ENCODE assay signal across 32 cellular contexts in the genomic region with DNA sequence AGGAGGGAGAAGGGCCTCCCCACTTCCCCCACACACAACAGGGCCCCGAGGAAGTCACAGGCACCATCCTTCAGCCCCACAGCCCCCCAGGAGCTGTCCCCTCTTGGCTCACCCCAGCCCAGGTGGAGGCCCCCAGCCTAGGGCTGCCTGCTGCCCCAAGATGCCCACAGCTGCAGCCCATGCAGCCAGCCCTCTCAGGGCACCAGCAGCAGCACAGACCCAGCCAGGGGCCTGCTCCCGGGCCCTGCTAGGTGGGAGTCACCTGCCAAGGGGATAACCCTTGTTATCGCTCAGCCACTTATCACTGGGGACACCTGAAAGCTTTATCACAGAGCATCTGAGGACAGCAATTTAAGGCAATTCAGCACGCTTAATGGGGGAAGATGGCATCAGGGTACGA. TPM values are rescaled to one million over a fixed set of nuclear protein-coding genes. Genes with fewer than 3 reads are reported as not detected.
"Had no signal": no experiment of that assay in that cellular context is flagged by ENCODE, and none has a peak within 500 bp of the region (broad histone marks: within the 10 kb centered on the region; RNA-seq: fewer than 3 reads in every experiment).

No MANE protein-coding gene starts in this region.

- H3K27me3 ChIP-seq: adrenal gland, body of pancreas had no signal

- DNase-seq: activated B cell treated with CpG ODN at 0.5 μM for 24 hours; activated CD4-positive, alpha-beta T cell treated with anti-CD3 and anti-CD28 coated beads for 48 hours; activated CD4-positive, alpha-beta T cell treated with anti-CD3 and anti-CD28 coated beads, Interleukin-2, amount 50 U/mL, for 1 hour; activated CD4-positive, alpha-beta T cell treated with anti-CD3 and anti-CD28 coated beads, Interleukin-2, amount 50 U/mL, for 48 hours; activated CD8-positive, alpha-beta memory T cell treated with anti-CD3 and anti-CD28 coated beads for 24 hours; activated CD8-positive, alpha-beta T cell treated with anti-CD3 and anti-CD28 coated beads for 36 hours; activated effector memory CD4-positive, alpha-beta T cell treated with Interleukin-2 at 50 U/mL for 16 hours; activated gamma-delta T cell treated with Interleukin-2 at 50 U/mL for 16 hours; activated naive CD4-positive, alpha-beta T cell treated with anti-CD3 and anti-CD28 coated beads, Interleukin-2, amount 50 U/mL, for 16 hours; activated naive CD4-positive, alpha-beta T cell treated with Interleukin-2 at 50 U/mL for 16 hours; activated T-cell treated with anti-CD3 and anti-CD28 coated beads, Interleukin-2, amount 50 U/mL, for 4 hours; adrenal gland; amygdala; aorta; body of pancreas; cortex of kidney; dermis blood vessel endothelial cell; effector CD4-positive, alpha-beta T cell; effector memory CD8-positive, alpha-beta T cell; esophagus squamous epithelium; foreskin melanocyte; heart right ventricle; T-helper 2 cell had no signal

- H3K36me3 ChIP-seq: adrenal gland, esophagus squamous epithelium, gastroesophageal sphincter, heart right ventricle had no signal

- H3K4me3 ChIP-seq: adrenal gland, body of pancreas, esophagus squamous epithelium, gastroesophageal sphincter, heart right ventricle had no signal

- H3K9me3 ChIP-seq: adrenal gland, body of pancreas, esophagus squamous epithelium, heart right ventricle had no signal

- H3K4me1 ChIP-seq: adrenal gland, body of pancreas, esophagus squamous epithelium, gastroesophageal sphincter, heart right ventricle had no signal

- H3K27ac ChIP-seq: adrenal gland, body of pancreas, epithelial cell of prostate, esophagus squamous epithelium, gastroesophageal sphincter, heart right ventricle had no signal

- FAIRE-seq: colon, endometrium, endothelial cell of umbilical vein had no signal

RNA-seq across cellular contexts. Expression of a gene that starts 55.0 kb away (rescaled TPM):
- total RNA-seq: activated B cell treated with CpG ODN at 0.5 μM for 24 hours; activated T-helper 17 cell treated with anti-CD3 and anti-CD28 coated beads, Interleukin-2, amount 50 U/mL, for 72 hours; adrenal gland; aorta; dermis blood vessel endothelial cell; endothelial cell of umbilical vein; esophagus squamous epithelium; gastroesophageal sphincter; glomerular endothelial cell; heart right ventricle; T-helper 1 cell treated with Interleukin-12 subunit alpha and Interleukin-12 subunit beta and Interleukin-4 antibody, amounts not matched to agents 30 ng/mL and 1 ng/mL, for 36 hours had no signal
- polyA plus RNA-seq: adrenal gland, aorta, fibroblast of lung, heart right ventricle had no signal
